ENCODE assay signal across 21 cellular contexts in genomic region chr1:3185896-3186525, GRCh38.
DNase-seq lines count a peak whose midpoint lies in the region; ATAC-seq, FAIRE-seq and TF ChIP-seq lines count a peak whose summit lies in the region.
"Had no signal": no experiment of that assay in that cellular context is flagged by ENCODE, and none has a peak within 500 bp of the region (broad histone marks: within the 10 kb centered on the region; RNA-seq: fewer than 3 reads in every experiment).

No MANE protein-coding gene starts in this region.

- H3K36me3 ChIP-seq in astrocyte (ENCODE audit: insufficient read depth, low read length) (no peaks in the 10 kb centered on the region), endodermal cell (ENCODE audit: control insufficient read depth, insufficient read depth, low read length) (no peaks in the 10 kb centered on the region), thoracic aorta (no peaks in the 10 kb centered on the region), upper lobe of right lung (no peaks in the 10 kb centered on the region), trophoblast cell (ENCODE audit: control insufficient read depth in 1 of 2, insufficient read depth in 2 of 2, low read length in 2 of 2) (no peaks in the 10 kb centered on the region)
- H3K36me3 ChIP-seq: lower lobe of right lung, WERI-Rb-1 had no signal

- peaks cover 8% of the 10 kb centered on the region for H4K20me1 ChIP-seq in astrocyte (ENCODE audit: insufficient read depth, low read length)

- WGBS in endodermal cell (ENCODE audit: insufficient coverage in 1 of 2, insufficient read length in 1 of 2), 2 experiments: 92 to 93% methylated on average over 23 to 38 of the region's 38 CpGs
- WGBS in trophoblast cell (ENCODE audit: extremely low coverage, insufficient coverage, insufficient read length): no CpG with 5 or more reads among the region's 38 CpGs

- H2BK12ac ChIP-seq in trophoblast cell (ENCODE audit: low read length): no peak overlapping the region

- DNase-seq in astrocyte (ENCODE audit: low read depth) (no peak), endodermal cell (no peak), nephron progenitor cell (peak; percentile 33), thoracic aorta (ENCODE audit: low spot score) (no peak), upper lobe of right lung (no peak), trophoblast cell (no peak), AG08396 (ENCODE audit: low spot score) (no peak)
- DNase-seq in central memory CD4-positive, alpha-beta T cell: no peak
- DNase-seq: activated CD4-positive, alpha-beta T cell treated with anti-CD3 and anti-CD28 coated beads for 48 hours; activated gamma-delta T cell treated with Interleukin-2 at 50 U/mL for 16 hours; activated T-cell treated with anti-CD3 and anti-CD28 coated beads, Interleukin-2, amount 50 U/mL, for 4 hours; dorsolateral prefrontal cortex; NCI-H1092; stimulated activated naive CD8-positive, alpha-beta T cell treated with anti-CD3 and anti-CD28 coated beads, Interleukin-15, amount 100 ng/mL, for 72 hours had no signal

- no peak overlapping the region for H3K27ac ChIP-seq in astrocyte (ENCODE audit: low read depth, low read length)
- H3K27ac ChIP-seq in endodermal cell (ENCODE audit: low read depth, low read length): peak overlapping the region; percentile 81
- peak overlapping the region; percentile 97 to 100 for H3K27ac ChIP-seq in thoracic aorta
- no peak overlapping the region for H3K27ac ChIP-seq in upper lobe of right lung
- H3K27ac ChIP-seq in trophoblast cell (ENCODE audit: low read depth, low read length): no peak overlapping the region

- H2AFZ ChIP-seq in astrocyte (ENCODE audit: low read depth, low read length) (peak overlapping the region; percentile 67), trophoblast cell (ENCODE audit: insufficient read depth, low read length, poor library complexity) (no peak overlapping the region)

- H2AK5ac ChIP-seq in trophoblast cell (ENCODE audit: low read length): no peak overlapping the region

- H3K36me3 Mint-ChIP-seq in astrocyte (ENCODE audit: low read depth, unreplicated experiment): no peaks in the 10 kb centered on the region
- no peaks in the 10 kb centered on the region for H3K36me3 Mint-ChIP-seq in endodermal cell (ENCODE audit: low read depth)
- H3K36me3 Mint-ChIP-seq in nephron progenitor cell (ENCODE audit: low read depth): no peaks in the 10 kb centered on the region
- H3K36me3 Mint-ChIP-seq: CD14-positive monocyte had no signal

- H3K27me3 Mint-ChIP-seq in astrocyte (ENCODE audit: low read depth, unreplicated experiment) (peaks cover 6% of the 10 kb centered on the region), endodermal cell (ENCODE audit: insufficient read depth) (no peaks in the 10 kb centered on the region), nephron progenitor cell (ENCODE audit: low read depth, poor library complexity) (peaks cover 23% of the 10 kb centered on the region)

- H3K27ac Mint-ChIP-seq in astrocyte (ENCODE audit: unreplicated experiment): no peak overlapping the region
- no peak overlapping the region for H3K27ac Mint-ChIP-seq in endodermal cell
- no peak overlapping the region for H3K27ac Mint-ChIP-seq in nephron progenitor cell
- H3K27ac Mint-ChIP-seq: stimulated activated naive CD8-positive, alpha-beta T cell treated with anti-CD3 and anti-CD28 coated beads, Interleukin-15, amount 100 ng/mL, for 72 hours had no signal

- no peak overlapping the region for H4K12ac ChIP-seq in trophoblast cell (ENCODE audit: low read depth, low read length)

- H2BK5ac ChIP-seq in trophoblast cell (ENCODE audit: low read depth, low read length, poor library complexity): no peak overlapping the region

- intact Hi-C loops in upper lobe of right lung (cut with DNase I): no loop called here

- H2BK120ac ChIP-seq in trophoblast cell (ENCODE audit: insufficient read depth, low read length, poor library complexity): no peak overlapping the region

- H3K27me3 ChIP-seq in astrocyte (ENCODE audit: insufficient read depth, low read length) (no peaks in the 10 kb centered on the region), endodermal cell (ENCODE audit: control insufficient read depth, insufficient read depth, low read length, poor library complexity, severe bottlenecking) (no peaks in the 10 kb centered on the region), thoracic aorta (replicated peaks; ENCODE audit: insufficient read depth) (no peaks in the 10 kb centered on the region), upper lobe of right lung (no peaks in the 10 kb centered on the region), trophoblast cell (ENCODE audit: insufficient read depth, low read length) (no peaks in the 10 kb centered on the region)

- H3K79me1 ChIP-seq in trophoblast cell (ENCODE audit: low read length): no peaks in the 10 kb centered on the region

- H3K4me2 ChIP-seq in astrocyte (ENCODE audit: low read length) (peak overlapping the region; percentile 18), trophoblast cell (ENCODE audit: low read length) (no peak overlapping the region)

- no peak overlapping the region for H4K8ac ChIP-seq in trophoblast cell (ENCODE audit: low read depth, low read length)

- peaks cover 17% of the 10 kb centered on the region for H3K4me1 ChIP-seq in astrocyte (ENCODE audit: insufficient read depth, low read length)
- H3K4me1 ChIP-seq in endodermal cell (ENCODE audit: control insufficient read depth, insufficient read depth, low read length): no peaks in the 10 kb centered on the region
- H3K4me1 ChIP-seq in thoracic aorta (ENCODE audit: control insufficient read depth in 1 of 2, low read depth in 2 of 2): peaks cover 41 to 79% of the 10 kb centered on the region in 2 donors
- peaks cover 11% of the 10 kb centered on the region for H3K4me1 ChIP-seq in upper lobe of right lung
- no peaks in the 10 kb centered on the region for H3K4me1 ChIP-seq in trophoblast cell (ENCODE audit: control insufficient read depth in 1 of 2, insufficient read depth in 2 of 2, low read length in 2 of 2)

- H3K9me3 Mint-ChIP-seq in astrocyte (ENCODE audit: unreplicated experiment): peaks cover 2% of the 10 kb centered on the region
- H3K9me3 Mint-ChIP-seq in endodermal cell: peaks cover 2% of the 10 kb centered on the region
- no peaks in the 10 kb centered on the region for H3K9me3 Mint-ChIP-seq in nephron progenitor cell
- H3K9me3 Mint-ChIP-seq: activated T-cell treated with anti-CD3 and anti-CD28 coated beads, Interleukin-2, amount 50 U/mL, for 4 hours; stimulated activated naive CD8-positive, alpha-beta T cell treated with anti-CD3 and anti-CD28 coated beads, Interleukin-15, amount 100 ng/mL, for 72 hours had no signal

- H3K14ac ChIP-seq in trophoblast cell (ENCODE audit: low read length): no peak overlapping the region

- no peak overlapping the region for H3K4me3 ChIP-seq in astrocyte (ENCODE audit: insufficient read depth, low read depth, low read length)
- H3K4me3 ChIP-seq in endodermal cell (ENCODE audit: low read length): no peak overlapping the region
- peak overlapping the region; percentile 34 for H3K4me3 ChIP-seq in thoracic aorta
- H3K4me3 ChIP-seq in upper lobe of right lung: no peak overlapping the region
- H3K4me3 ChIP-seq in trophoblast cell (ENCODE audit: low read depth, low read length): no peak overlapping the region
- H3K4me3 ChIP-seq: dorsolateral prefrontal cortex, GM12878, lower lobe of right lung had no signal

- no peak for FAIRE-seq in astrocyte (lab: Jason Lieb, UNC)
- FAIRE-seq: GM12878, keratinocyte, urothelium cell line had no signal

- H3K9ac ChIP-seq in astrocyte (ENCODE audit: low read length): no peak overlapping the region
- H3K9ac ChIP-seq in endodermal cell (ENCODE audit: extremely low read depth, low read length, poor library complexity, severe bottlenecking): no peak overlapping the region
- no peak overlapping the region for H3K9ac ChIP-seq in trophoblast cell (ENCODE audit: low read length)

- H3K4ac ChIP-seq in trophoblast cell (ENCODE audit: low read depth, low read length): no peak overlapping the region

- H3K9me3 ChIP-seq in astrocyte (ENCODE audit: insufficient read depth, low read depth, low read length) (peaks cover 2% of the 10 kb centered on the region), endodermal cell (ENCODE audit: control insufficient read depth, low read length) (peaks cover 9% of the 10 kb centered on the region), thoracic aorta (no peaks in the 10 kb centered on the region), upper lobe of right lung (no peaks in the 10 kb centered on the region), trophoblast cell (ENCODE audit: insufficient read depth, low read depth, low read length) (peaks cover 15% of the 10 kb centered on the region)
- H3K9me3 ChIP-seq: lower lobe of right lung had no signal

- no peak overlapping the region for H4K91ac ChIP-seq in trophoblast cell (ENCODE audit: low read depth, low read length)

- no peak for ATAC-seq in thoracic aorta (ENCODE audit: insufficient number of reproducible peaks, low FRiP score, low read depth)
- no peak for ATAC-seq in upper lobe of right lung
- ATAC-seq: activated T-cell treated with anti-CD3 and anti-CD28 coated beads, Interleukin-2, amount 50 U/mL, for 4 hours; GM12878; HCT116; stimulated activated naive CD8-positive, alpha-beta T cell treated with anti-CD3 and anti-CD28 coated beads, Interleukin-15, amount 100 ng/mL, for 72 hours had no signal

- no peak overlapping the region for H3K4me3 Mint-ChIP-seq in astrocyte (ENCODE audit: unreplicated experiment)
- no peak overlapping the region for H3K4me3 Mint-ChIP-seq in endodermal cell
- H3K4me3 Mint-ChIP-seq in nephron progenitor cell: no peak overlapping the region
- H3K4me3 Mint-ChIP-seq: activated T-cell treated with anti-CD3 and anti-CD28 coated beads, Interleukin-2, amount 50 U/mL, for 4 hours; CD14-positive monocyte; stimulated activated naive CD8-positive, alpha-beta T cell treated with anti-CD3 and anti-CD28 coated beads, Interleukin-15, amount 100 ng/mL, for 72 hours had no signal

- TF ChIP-seq CTCF in astrocyte (IDR thresholded peaks at IDR 0.05; ENCODE audit: insufficient read depth, low read depth, low read length) (no peak), endodermal cell (conservative IDR thresholded peaks at IDR 0.05) (no peak), nephron progenitor cell (IDR thresholded peaks at IDR 0.05) (no peak), thoracic aorta (IDR thresholded peaks at IDR 0.05) (no peak), upper lobe of right lung (IDR thresholded peaks at IDR 0.05) (no peak)

- H3K79me2 ChIP-seq in astrocyte (ENCODE audit: insufficient read depth, low read length) (no peaks in the 10 kb centered on the region), trophoblast cell (ENCODE audit: control insufficient read depth, insufficient read depth, low read length, poor library complexity) (no peaks in the 10 kb centered on the region)

- no peak overlapping the region for H3K23ac ChIP-seq in trophoblast cell (ENCODE audit: low read length)

- peaks cover 1% of the 10 kb centered on the region for H3K4me1 Mint-ChIP-seq in astrocyte (ENCODE audit: low read depth, unreplicated experiment)
- H3K4me1 Mint-ChIP-seq in endodermal cell: peaks cover 19% of the 10 kb centered on the region
- peaks cover 50% of the 10 kb centered on the region for H3K4me1 Mint-ChIP-seq in nephron progenitor cell
- H3K4me1 Mint-ChIP-seq: stimulated activated naive CD8-positive, alpha-beta T cell treated with anti-CD3 and anti-CD28 coated beads, Interleukin-15, amount 100 ng/mL, for 72 hours had no signal

- no peak overlapping the region for H3K18ac ChIP-seq in trophoblast cell (ENCODE audit: low read length)

Comparison
In these comparisons a context has a peak if more than half of its experiments do, and no peak if none do; other contexts are left out.
1. H3K27ac ChIP-seq: peak in endodermal cell (single experiment) and thoracic aorta (2 of 2); none in astrocyte (single experiment), upper lobe of right lung (single experiment) and trophoblast cell (single experiment).